ENCODE assay signal across 11 cellular contexts in the genomic region with DNA sequence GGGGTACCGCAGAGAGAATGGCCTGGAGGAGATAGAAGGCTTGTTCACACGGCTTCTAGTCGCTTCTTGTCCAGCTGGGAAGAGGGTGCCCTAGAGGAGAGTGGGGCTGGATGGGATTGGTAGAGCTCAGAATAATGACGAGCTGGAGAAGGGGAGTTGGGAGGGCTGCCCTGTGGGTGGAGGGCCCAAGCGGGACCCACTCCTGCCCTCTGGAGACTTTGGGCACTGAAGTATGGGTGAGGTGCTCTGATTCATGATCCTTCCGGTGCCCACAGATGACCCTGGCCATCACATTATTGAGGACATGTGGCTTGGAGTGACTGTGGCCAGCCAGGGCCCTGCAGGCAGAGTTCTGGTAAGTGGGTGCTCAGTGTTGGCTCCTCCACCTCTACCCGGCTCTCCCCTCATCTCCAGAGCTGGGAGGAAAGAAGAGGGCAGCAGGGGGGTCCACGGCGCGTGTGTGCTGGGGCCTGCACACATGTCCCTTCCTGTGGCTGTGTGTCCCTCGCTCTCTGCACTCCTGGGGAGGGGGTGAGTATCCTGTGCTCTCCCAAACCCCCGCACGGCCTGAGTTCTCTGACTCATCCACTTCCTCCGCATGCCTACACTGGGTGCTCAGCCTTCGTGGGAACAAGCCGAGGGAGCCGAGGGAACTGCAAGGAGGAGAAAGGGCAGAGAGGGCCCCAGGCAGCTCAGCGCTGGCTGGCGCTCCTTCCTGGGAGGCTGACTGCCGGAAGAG. TPM values are rescaled to one million over a fixed set of nuclear protein-coding genes. Genes with fewer than 3 reads are reported as not detected.
A peak's percentile ranks its signal among the peaks of the same experiment; 100 is the strongest.
DNase-seq lines count a peak whose midpoint lies in the region; FAIRE-seq and TF ChIP-seq lines count a peak whose summit lies in the region.
"Had no signal": no experiment of that assay in that cellular context is flagged by ENCODE, and none has a peak within 500 bp of the region (broad histone marks: within the 10 kb centered on the region; RNA-seq: fewer than 3 reads in every experiment).

No MANE protein-coding gene starts in this region.

- DNase-seq in NCI-H460 (ENCODE audit: extremely low read depth, low read depth) = peak; percentile 78
- DNase-seq in epidermal melanocyte (ENCODE audit: insufficient read length, low spot score) = peak; percentile 84
- no peak for DNase-seq in NCI-H2196 treated with DMSO at 0.1 percent for 48 hours (lab: John Stamatoyannopoulos, UW; ENCODE audit: unreplicated experiment)
- no peak for DNase-seq in DMS79 (lab: John Stamatoyannopoulos, UW)
- no peak for DNase-seq in central memory CD4-positive, alpha-beta T cell
- DNase-seq in GM12891 (ENCODE audit: insufficient read length, low spot score) = no peak
- DNase-seq: activated T-cell treated with anti-CD3 and anti-CD28 coated beads, Interleukin-2, amount 50 U/mL, for 24 hours; stimulated activated CD4-positive, alpha-beta T cell treated with anti-CD3 and anti-CD28 coated beads, Interleukin-4, amount 100 ng/mL, for 4 hours had no signal

- H3K9me3 Mint-ChIP-seq in nephron = no peaks in the 10 kb centered on the region
- H3K9me3 Mint-ChIP-seq: activated T-cell treated with anti-CD3 and anti-CD28 coated beads, Interleukin-2, amount 50 U/mL, for 24 hours had no signal

- H2AFZ ChIP-seq in ACC112 (ENCODE audit: low read length, unreplicated experiment) = no peak overlapping the region

- peaks cover 72% of the 10 kb centered on the region for H3K79me2 ChIP-seq in ACC112 (ENCODE audit: control insufficient read depth, insufficient read depth, low read length, unreplicated experiment)

- TF ChIP-seq POLR2A in GM12891 (IDR thresholded peaks at IDR 0.05; ENCODE audit: low read depth, low read length) = no peak

- FAIRE-seq in GM12891 (lab: Jason Lieb, UNC) = no peak

- 0 out of 2 replicates have a peak overlapping the region, but pooled peaks have one; percentile 6 for H3K4me3 ChIP-seq in ACC112 (ENCODE audit: low read depth, low read length)

- no peaks in the 10 kb centered on the region for H3K27me3 ChIP-seq in ACC112 (ENCODE audit: insufficient read depth, low read length)

- H3K4me1 ChIP-seq in ACC112 (ENCODE audit: control insufficient read depth, insufficient read depth, low read length, unreplicated experiment) = peaks cover 77% of the 10 kb centered on the region

- H3K36me3 Mint-ChIP-seq in nephron (ENCODE audit: low read depth) = peaks cover 10% of the 10 kb centered on the region

- peak overlapping the region; percentile 98 for H3K27ac ChIP-seq in ACC112 (ENCODE audit: low read depth, low read length)
- H3K27ac ChIP-seq: HL-60 had no signal

- no peak overlapping the region for H3K4me3 Mint-ChIP-seq in nephron
- H3K4me3 Mint-ChIP-seq: activated T-cell treated with anti-CD3 and anti-CD28 coated beads, Interleukin-2, amount 50 U/mL, for 24 hours had no signal

- H3K27ac Mint-ChIP-seq in nephron = peak overlapping the region; percentile 71 to 89 (median 71)
- H3K27ac Mint-ChIP-seq: activated T-cell treated with anti-CD3 and anti-CD28 coated beads, Interleukin-2, amount 50 U/mL, for 24 hours had no signal

- no peak for TF ChIP-seq CTCF in nephron (IDR thresholded peaks at IDR 0.05; ENCODE audit: unreplicated experiment in 3 of 3)

- H3K36me3 ChIP-seq in ACC112 (ENCODE audit: insufficient read depth, low read length) = peaks cover 23% of the 10 kb centered on the region

- H3K4me1 Mint-ChIP-seq in nephron = peaks cover 51% of the 10 kb centered on the region

- H3K27me3 Mint-ChIP-seq in nephron (ENCODE audit: low read depth) = no peaks in the 10 kb centered on the region
- H3K27me3 Mint-ChIP-seq: activated T-cell treated with anti-CD3 and anti-CD28 coated beads, Interleukin-2, amount 50 U/mL, for 24 hours had no signal

TF ChIP-seq in GM12891, 5 proteins besides CTCF, POLR2A, EP300 and RAD21:
- TF ChIP-seq SPI1 (IDR thresholded peaks at IDR 0.05; ENCODE audit: low read depth, low read length) (no peak), PAX5 (IDR thresholded peaks at IDR 0.05; ENCODE audit: insufficient read depth, low read length, severe bottlenecking) (no peak), TAF1 (IDR thresholded peaks at IDR 0.05; ENCODE audit: low read depth, low read length) (no peak), POLR2AphosphoS5 (IDR thresholded peaks at IDR 0.05; ENCODE audit: low read depth, low read length) (no peak), POU2F2 (IDR thresholded peaks at IDR 0.05; ENCODE audit: low read depth, low read length) (no peak)

RNA-seq across cellular contexts. Expression of gene ITGA3, which starts 8.5 kb away (rescaled TPM):
- 19.5 and 23.3 TPM in 2 replicates for total RNA-seq in NCI-H460 (2014; rRNA removed; shearing (Covaris generic))
- 15.2 and 26.3 TPM in 2 replicates for polyA plus RNA-seq in NCI-H460 (2014; cell fraction: nucleus; rRNA removed)
- 1.1 TPM for polyA plus RNA-seq in GM12891 (2012; ENCODE audit: low read depth, missing spikeins)

RNA-seq across cellular contexts. Expression of gene PDK2, which starts 30.7 kb away (rescaled TPM):
- 3.9 and 4.4 TPM in 2 replicates for total RNA-seq in NCI-H460 (2014; rRNA removed; shearing (Covaris generic))
- polyA plus RNA-seq in NCI-H460 (2014; cell fraction: nucleus; rRNA removed) = 0.41 and 3.9 TPM in 2 replicates
- polyA plus RNA-seq in GM12891 (2012; ENCODE audit: low read depth, missing spikeins) = 8.8 TPM

Comparison
In these comparisons a context has a peak if more than half of its experiments do, and no peak if none do; other contexts are left out.
1. DNase-seq: peak in NCI-H460 (single experiment) and epidermal melanocyte (single experiment); none in NCI-H2196 treated with DMSO at 0.1 percent for 48 hours (single experiment), DMS79 (single experiment), central memory CD4-positive, alpha-beta T cell (single experiment) and GM12891 (single experiment).